Comparison of ENCODE assay signal across 8 cellular contexts in genomic region chr3:169149349-169149890, GRCh38.
A peak's percentile ranks its signal among the peaks of the same experiment; 100 is the strongest.
DNase-seq lines count a peak whose midpoint lies in the region; ATAC-seq and TF ChIP-seq lines count a peak whose summit lies in the region.

No MANE protein-coding gene starts in this region.

- no peaks in the 10 kb centered on the region for H3K9me3 ChIP-seq in BLaER1 treated with 17β-estradiol and CSF1 and Interleukin-3, amounts not matched to agents 10 nM and 100 nM (replicated peaks in 1 of 11)
- H3K9me3 ChIP-seq in duodenal mucosa (ENCODE audit: control insufficient read depth in 1 of 2, low read length in 2 of 2) (no peaks in the 10 kb centered on the region), lower lobe of right lung (no peaks in the 10 kb centered on the region)

- H3K4me3 ChIP-seq in BLaER1 treated with 17β-estradiol and CSF1 and Interleukin-3, amounts not matched to agents 10 nM and 100 nM, result peak overlapping the region in 5 of 10 experiments; percentile 22 to 43 (median 24); a peak in 4 of 20 replicates
- H3K4me3 ChIP-seq in duodenal mucosa (ENCODE audit: low read depth in 1 of 2, low read length in 2 of 2), result peak overlapping the region; percentile 57 to 68
- peak overlapping the region; percentile 44 for H3K4me3 ChIP-seq in lower lobe of right lung

- peaks cover 0 to 50% (median 35%) of the 10 kb centered on the region in 11 experiments; a peak in 17 of 22 replicates for H4K20me1 ChIP-seq in BLaER1 treated with 17β-estradiol and CSF1 and Interleukin-3, amounts not matched to agents 10 nM and 100 nM

- no peak overlapping the region for H3K27ac ChIP-seq in BLaER1 treated with 17β-estradiol and CSF1 and Interleukin-3, amounts not matched to agents 10 nM and 100 nM
- peak overlapping the region; percentile 44 for H3K27ac ChIP-seq in duodenal mucosa (ENCODE audit: low read depth, low read length)
- H3K27ac ChIP-seq in lower lobe of right lung, result peak overlapping the region; percentile 73

- DNase-seq in NCI-H510A (lab: John Stamatoyannopoulos, UW) (peak; percentile 77), lower lobe of right lung (peak; percentile 91)
- peak; percentile 74 for DNase-seq in activated CD4-positive, alpha-beta T cell treated with anti-CD3 and anti-CD28 coated beads, Interleukin-2, amount 10 ng/mL, durations not matched to agents 7 days and 5 days
- DNase-seq in stimulated activated CD4-positive, alpha-beta T cell treated with anti-CD3 and anti-CD28 coated beads, TNF-alpha, amount 100 ng/mL, for 1 hour (ENCODE audit: low read depth in 3 of 3, low spot score in 1 of 3), result peak in 2 of 3 donors; percentile 8 to 57

- no peak overlapping the region for H3K9ac ChIP-seq in BLaER1 treated with 17β-estradiol and CSF1 and Interleukin-3, amounts not matched to agents 10 nM and 100 nM
- peak overlapping the region; percentile 27 to 29 for H3K9ac ChIP-seq in duodenal mucosa (ENCODE audit: low read depth in 1 of 2, low read length in 2 of 2)

- H3K4me2 ChIP-seq in BLaER1 treated with 17β-estradiol and CSF1 and Interleukin-3, amounts not matched to agents 10 nM and 100 nM, result peak overlapping the region; percentile 38 to 85 (median 59)

- CTCF ChIA-PET in activated CD4-positive, alpha-beta T cell treated with anti-CD3 and anti-CD28 coated beads, Interleukin-2, amount 10 ng/mL, durations not matched to agents 7 days and 5 days (lab: Charles Lee), result interaction anchor here (1.3 to 3.1 kb wide), 4 partner anchors 16 to 519 kb away, joined by 3 to 18 read pairs (median 8); no protein-coding TSS in a partner anchor

- H3K9me3 Mint-ChIP-seq in activated CD4-positive, alpha-beta T cell treated with anti-CD3 and anti-CD28 coated beads, Interleukin-2, amount 10 ng/mL, durations not matched to agents 7 days and 5 days, result no peaks in the 10 kb centered on the region

- H3K4me3 Mint-ChIP-seq in activated CD4-positive, alpha-beta T cell treated with anti-CD3 and anti-CD28 coated beads, Interleukin-2, amount 10 ng/mL, durations not matched to agents 7 days and 5 days, result no peak overlapping the region

- no peaks in the 10 kb centered on the region for H3K36me3 ChIP-seq in BLaER1 treated with 17β-estradiol and CSF1 and Interleukin-3, amounts not matched to agents 10 nM and 100 nM
- H3K36me3 ChIP-seq in duodenal mucosa (ENCODE audit: control insufficient read depth in 1 of 2, insufficient read depth in 2 of 2, low read length in 2 of 2) (no peaks in the 10 kb centered on the region), lower lobe of right lung (no peaks in the 10 kb centered on the region)

- peaks cover 5 to 33% (median 17%) of the 10 kb centered on the region in 10 experiments; a peak in 15 of 20 replicates for H3K4me1 ChIP-seq in BLaER1 treated with 17β-estradiol and CSF1 and Interleukin-3, amounts not matched to agents 10 nM and 100 nM
- H3K4me1 ChIP-seq in duodenal mucosa (ENCODE audit: control insufficient read depth in 1 of 2, insufficient read depth in 2 of 2, low read length in 2 of 2) (peaks cover 4 to 48% of the 10 kb centered on the region in 2 donors), lower lobe of right lung (peaks cover 51% of the 10 kb centered on the region)

- peaks cover 76 to 83% (median 81%) of the 10 kb centered on the region in 11 experiments for H3K27me3 ChIP-seq in BLaER1 treated with 17β-estradiol and CSF1 and Interleukin-3, amounts not matched to agents 10 nM and 100 nM
- H3K27me3 ChIP-seq in duodenal mucosa (ENCODE audit: control insufficient read depth in 1 of 2, insufficient read depth in 2 of 2, low read length in 2 of 2), result peaks cover 17 to 36% of the 10 kb centered on the region in 2 donors
- peaks cover 26% of the 10 kb centered on the region for H3K27me3 ChIP-seq in lower lobe of right lung (ENCODE audit: low read depth)

- intact Hi-C loops in lower lobe of right lung (cut with DNase I), result loop anchor here (10.0 kb wide), 1 partner anchor 95 kb away; no protein-coding TSS in a partner anchor

- ATAC-seq in GM19351 (IDR thresholded peaks at IDR 0.05; ENCODE audit: unreplicated experiment), result peak; percentile 98
- peak; percentile 99 for ATAC-seq in HG03457 (IDR thresholded peaks at IDR 0.05; ENCODE audit: unreplicated experiment)
- ATAC-seq in lower lobe of right lung, result peak; percentile 84 to 94

- no peaks in the 10 kb centered on the region for H3K36me3 Mint-ChIP-seq in activated CD4-positive, alpha-beta T cell treated with anti-CD3 and anti-CD28 coated beads, Interleukin-2, amount 10 ng/mL, durations not matched to agents 7 days and 5 days (ENCODE audit: low read depth)

- H3K27ac Mint-ChIP-seq in activated CD4-positive, alpha-beta T cell treated with anti-CD3 and anti-CD28 coated beads, Interleukin-2, amount 10 ng/mL, durations not matched to agents 7 days and 5 days, result peak overlapping the region; percentile 5

- peaks cover 72% of the 10 kb centered on the region for H3K27me3 Mint-ChIP-seq in activated CD4-positive, alpha-beta T cell treated with anti-CD3 and anti-CD28 coated beads, Interleukin-2, amount 10 ng/mL, durations not matched to agents 7 days and 5 days

- H3K4me1 Mint-ChIP-seq in activated CD4-positive, alpha-beta T cell treated with anti-CD3 and anti-CD28 coated beads, Interleukin-2, amount 10 ng/mL, durations not matched to agents 7 days and 5 days, result peaks cover 18% of the 10 kb centered on the region

- POLR2A ChIA-PET in activated CD4-positive, alpha-beta T cell treated with anti-CD3 and anti-CD28 coated beads, Interleukin-2, amount 10 ng/mL, durations not matched to agents 7 days and 5 days (lab: Charles Lee), result no interaction called here

- TF ChIP-seq CTCF in lower lobe of right lung (IDR thresholded peaks at IDR 0.05), result peak; percentile 83

Comparison
In these comparisons a context has a peak if more than half of its experiments do, and no peak if none do; other contexts are left out.
1. H3K27ac ChIP-seq: peak in duodenal mucosa (single experiment) and lower lobe of right lung (single experiment); none in BLaER1 treated with 17β-estradiol and CSF1 and Interleukin-3, amounts not matched to agents 10 nM and 100 nM (0 of 11).
2. H3K9ac ChIP-seq: peak in duodenal mucosa (2 of 2); none in BLaER1 treated with 17β-estradiol and CSF1 and Interleukin-3, amounts not matched to agents 10 nM and 100 nM (0 of 11).
3. DNase-seq: peak in every context shown above with its lines; median percentile 91 in lower lobe of right lung; 77 in NCI-H510A; 74 in activated CD4-positive, alpha-beta T cell treated with anti-CD3 and anti-CD28 coated beads, Interleukin-2, amount 10 ng/mL, durations not matched to agents 7 days and 5 days; 32 in stimulated activated CD4-positive, alpha-beta T cell treated with anti-CD3 and anti-CD28 coated beads, TNF-alpha, amount 100 ng/mL, for 1 hour.
4. Peak in every context shown above with its lines, with median percentiles within 50 percentile points of each other: ATAC-seq.